ENCODE assay signal across 17 cellular contexts in genomic region chr6:104595315-104595820, GRCh38.
DNase-seq lines count a peak whose midpoint lies in the region; ATAC-seq and TF ChIP-seq lines count a peak whose summit lies in the region.
"Had no signal": no experiment of that assay in that cellular context is flagged by ENCODE, and none has a peak within 500 bp of the region (broad histone marks: within the 10 kb centered on the region; RNA-seq: fewer than 3 reads in every experiment).

No MANE protein-coding gene starts in this region.

- H3K27ac ChIP-seq in angular gyrus (ENCODE audit: low read depth, low read length): peak overlapping the region; percentile 69
- peak overlapping the region in 48 of 59 donors; percentile 18 to 85 (median 70) for H3K27ac ChIP-seq in dorsolateral prefrontal cortex
- H3K27ac ChIP-seq in subcutaneous abdominal adipose tissue (ENCODE audit: low read depth, low read length): peak overlapping the region; percentile 25
- H3K27ac ChIP-seq in lower lobe of right lung: no peak overlapping the region
- H3K27ac ChIP-seq in mesendoderm (ENCODE audit: low read depth, low read length): no peak overlapping the region
- H3K27ac ChIP-seq: C4-2B had no signal

- peaks cover 3 to 32% (median 26%) of the 10 kb centered on the region in 5 donors for H3K4me1 ChIP-seq in subcutaneous abdominal adipose tissue (ENCODE audit: control insufficient read depth in 5 of 5, insufficient read depth in 5 of 5, low read length in 5 of 5)
- H3K4me1 ChIP-seq in lower lobe of right lung: peaks cover 5% of the 10 kb centered on the region
- H3K4me1 ChIP-seq in mesendoderm (ENCODE audit: control insufficient read depth, low read depth, low read length): peaks cover 8% of the 10 kb centered on the region
- H3K4me1 ChIP-seq: Caco-2 had no signal

- intact Hi-C loops in dorsolateral prefrontal cortex (cut with DNase I): no loop called here
- intact Hi-C loops in lower lobe of right lung (cut with DNase I): no loop called here

- no peaks in the 10 kb centered on the region for H3K9me3 ChIP-seq in subcutaneous abdominal adipose tissue (ENCODE audit: control insufficient read depth in 5 of 5, low read length in 5 of 5)
- no peaks in the 10 kb centered on the region for H3K9me3 ChIP-seq in lower lobe of right lung
- H3K9me3 ChIP-seq: Caco-2 had no signal

- no peak overlapping the region for H3K4me3 ChIP-seq in dorsolateral prefrontal cortex
- H3K4me3 ChIP-seq in subcutaneous abdominal adipose tissue (ENCODE audit: low read depth in 1 of 5, low read length in 5 of 5): no peak overlapping the region
- no peak overlapping the region for H3K4me3 ChIP-seq in lower lobe of right lung
- H3K4me3 ChIP-seq in mesendoderm (ENCODE audit: low read length): no peak overlapping the region
- H3K4me3 ChIP-seq: GM23338 had no signal

- DNase-seq in EL: peak; percentile 56
- no peak for DNase-seq in dorsolateral prefrontal cortex
- no peak for DNase-seq in lower lobe of right lung
- no peak for DNase-seq in mesendoderm
- no peak for DNase-seq in NCI-H2081 treated with DMSO at 0.1 percent for 48 hours (lab: John Stamatoyannopoulos, UW)
- DNase-seq in NCI-H2107 (lab: John Stamatoyannopoulos, UW): no peak
- DNase-seq: ACHN; AML-193; Caco-2; CD4-positive, alpha-beta T cell; DMS153; DMS79; HCEC 1CT had no signal

- H4K8ac ChIP-seq in mesendoderm (ENCODE audit: low read depth, low read length): no peak overlapping the region

- H3K9ac ChIP-seq in subcutaneous abdominal adipose tissue (ENCODE audit: low read length in 5 of 5) (no peak overlapping the region), mesendoderm (ENCODE audit: low read length) (no peak overlapping the region)

- H3K36me3 ChIP-seq in subcutaneous abdominal adipose tissue (ENCODE audit: control insufficient read depth in 5 of 5, insufficient read depth in 5 of 5, low read length in 5 of 5): no peaks in the 10 kb centered on the region
- H3K36me3 ChIP-seq in lower lobe of right lung: no peaks in the 10 kb centered on the region
- no peaks in the 10 kb centered on the region for H3K36me3 ChIP-seq in mesendoderm (ENCODE audit: control insufficient read depth, insufficient read depth, low read length)

- no peak overlapping the region for H3K23ac ChIP-seq in mesendoderm (ENCODE audit: low read length)

- no peaks in the 10 kb centered on the region for H3K79me2 ChIP-seq in mesendoderm (ENCODE audit: control insufficient read depth, insufficient read depth, low read length)

- H3K79me1 ChIP-seq in mesendoderm (ENCODE audit: low read length): no peaks in the 10 kb centered on the region

- H2BK15ac ChIP-seq in mesendoderm (replicated peaks; ENCODE audit: low read depth): no peak overlapping the region

- H3K27me3 ChIP-seq in dorsolateral prefrontal cortex (no peaks in the 10 kb centered on the region), subcutaneous abdominal adipose tissue (ENCODE audit: control insufficient read depth in 5 of 5, insufficient read depth in 4 of 5, low read length in 5 of 5) (no peaks in the 10 kb centered on the region), lower lobe of right lung (ENCODE audit: low read depth) (no peaks in the 10 kb centered on the region), mesendoderm (ENCODE audit: insufficient read depth, low read length, poor library complexity) (no peaks in the 10 kb centered on the region)

- H3K56ac ChIP-seq in mesendoderm (ENCODE audit: low read length): no peak overlapping the region

- ATAC-seq in lower lobe of right lung: no peak
- ATAC-seq: GM23338 had no signal

- no peak overlapping the region for H2BK5ac ChIP-seq in mesendoderm (ENCODE audit: low read length)

- H3K18ac ChIP-seq in mesendoderm (ENCODE audit: low read length): no peak overlapping the region

- WGBS in mesendoderm (ENCODE audit: extremely low coverage, insufficient coverage, low lambda C conversion rate): no CpG with 5 or more reads among the region's 2 CpGs

- no peak overlapping the region for H2AK5ac ChIP-seq in mesendoderm (ENCODE audit: low read length)

- H3K4me2 ChIP-seq in mesendoderm (ENCODE audit: low read length): no peak overlapping the region
- H3K4me2 ChIP-seq: GM23338 had no signal

- H4K5ac ChIP-seq in mesendoderm (ENCODE audit: low read length): no peak overlapping the region

- no peak for TF ChIP-seq CTCF in dorsolateral prefrontal cortex (IDR thresholded peaks at IDR 0.05 in 54 of 56, conservative IDR thresholded peaks at IDR 0.05 in 2 of 56; ENCODE audit: low read depth in 1 of 56, partially characterized antibody in 56 of 56)
- no peak for TF ChIP-seq CTCF in lower lobe of right lung (IDR thresholded peaks at IDR 0.05)

- H3K4ac ChIP-seq in mesendoderm (ENCODE audit: low read depth, low read length): no peak overlapping the region

- H2BK120ac ChIP-seq in mesendoderm (ENCODE audit: low read depth, low read length): no peak overlapping the region

Comparison
In these comparisons a context has a peak if more than half of its experiments do, and no peak if none do; other contexts are left out.
1. H3K27ac ChIP-seq: peak in angular gyrus (single experiment), dorsolateral prefrontal cortex (48 of 59) and subcutaneous abdominal adipose tissue (single experiment); none in lower lobe of right lung (single experiment) and mesendoderm (single experiment).